In the genomic region with DNA sequence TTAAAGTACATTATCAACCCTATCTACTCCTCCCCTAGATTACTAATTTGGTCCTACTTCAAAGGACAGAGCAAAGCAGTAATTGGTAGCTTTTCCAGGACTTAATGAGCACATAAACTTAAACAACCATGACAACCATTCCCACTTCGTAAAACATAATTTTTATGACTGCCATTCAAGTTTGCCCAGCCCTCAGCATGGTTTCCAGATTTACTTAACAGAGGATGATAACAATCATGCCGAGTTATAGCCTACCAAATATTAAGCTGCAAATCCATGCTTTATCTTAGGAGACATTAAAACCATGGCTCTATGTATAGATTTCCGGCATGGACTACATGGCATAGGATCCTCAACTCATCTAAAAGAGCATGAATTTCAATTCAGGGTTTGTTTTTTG, we compare ENCODE assay signal across 26 cellular contexts.
"Had no signal": no experiment of that assay in that cellular context is flagged by ENCODE, and none has a peak within 500 bp of the region (broad histone marks: within the 10 kb centered on the region; RNA-seq: fewer than 3 reads in every experiment).

No MANE protein-coding gene starts in this region.

- H2AFZ ChIP-seq: hepatocyte had no signal

- H3K36me3 ChIP-seq: gastroesophageal sphincter, pancreas, suprapubic skin, tibial artery, WERI-Rb-1 had no signal

- H3K27me3 ChIP-seq: gastroesophageal sphincter, hepatocyte, pancreas, suprapubic skin, tibial artery had no signal

- H3K9me3 ChIP-seq: gastroesophageal sphincter, pancreas, suprapubic skin had no signal

- DNase-seq: activated CD4-positive, alpha-beta memory T cell treated with anti-CD3 and anti-CD28 coated beads, Interleukin-2, amount 10 ng/mL, durations not matched to agents 7 days and 5 days; activated CD4-positive, alpha-beta T cell treated with anti-CD3 and anti-CD28 coated beads, Interleukin-2, amount 10 ng/mL, durations not matched to agents 7 days and 5 days; activated CD4-positive, CD25-positive, alpha-beta regulatory T cell treated with anti-CD3 and anti-CD28 coated beads, Interleukin-2, amount 50 U/mL, for 72 hours; activated T-cell treated with anti-CD3 and anti-CD28 coated beads, Interleukin-2, amount 50 U/mL, for 48 hours; anterior cingulate cortex; dermis blood vessel endothelial cell; effector CD4-positive, alpha-beta T cell; erythroblast; islet precursor cell; naive thymus-derived CD4-positive, alpha-beta T cell; nucleus accumbens; pancreas; right cardiac atrium; stimulated activated CD4-positive, alpha-beta T cell treated with anti-CD3 and anti-CD28 coated beads, Interleukin-15, amount 100 ng/mL, for 24 hours; stimulated activated CD4-positive, alpha-beta T cell treated with anti-CD3 and anti-CD28 coated beads, Interleukin-2, amount 100 ng/mL, for 24 hours; stimulated activated naive CD4-positive, alpha-beta T cell; T-helper 17 cell; T1000; tibial artery; WERI-Rb-1 had no signal

- H3K79me2 ChIP-seq: hepatocyte had no signal

- H3K4me3 ChIP-seq: gastroesophageal sphincter, hepatocyte, pancreas, suprapubic skin, tibial artery had no signal

- H3K4me1 ChIP-seq: gastroesophageal sphincter, pancreas, suprapubic skin, tibial artery had no signal

- H3K27ac Mint-ChIP-seq: activated CD4-positive, alpha-beta memory T cell treated with anti-CD3 and anti-CD28 coated beads, Interleukin-2, amount 10 ng/mL, durations not matched to agents 7 days and 5 days; activated CD4-positive, alpha-beta T cell treated with anti-CD3 and anti-CD28 coated beads, Interleukin-2, amount 10 ng/mL, durations not matched to agents 7 days and 5 days; activated naive CD8-positive, alpha-beta T cell; activated T-helper 2 cell treated with anti-CD3 and anti-CD28 coated beads, Interferon-gamma antibody, Interleukin-2, Interleukin-4, amounts not matched to agents 10 μg/mL and 5 μg/mL and 100 μg/mL, durations not matched to agents 14 hours and 24 hours and 36 hours; mesothelial cell of epicardium; naive thymus-derived CD4-positive, alpha-beta T cell; T-helper 17 cell had no signal

- H3K36me3 Mint-ChIP-seq: activated naive CD8-positive, alpha-beta T cell; mesothelial cell of epicardium had no signal

- ATAC-seq: gastroesophageal sphincter; naive thymus-derived CD4-positive, alpha-beta T cell; pancreas; right cardiac atrium; T-helper 17 cell had no signal

- H3K27ac ChIP-seq: gastroesophageal sphincter, hepatocyte, pancreas, suprapubic skin, tibial artery, WERI-Rb-1 had no signal

- H3K4me2 ChIP-seq: hepatocyte had no signal

- H3K9me3 Mint-ChIP-seq: activated CD4-positive, alpha-beta memory T cell treated with anti-CD3 and anti-CD28 coated beads, Interleukin-2, amount 10 ng/mL, durations not matched to agents 7 days and 5 days; activated CD4-positive, alpha-beta T cell treated with anti-CD3 and anti-CD28 coated beads, Interleukin-2, amount 10 ng/mL, durations not matched to agents 7 days and 5 days had no signal
